Comparison of ENCODE assay signal across 20 cellular contexts in the genomic region with DNA sequence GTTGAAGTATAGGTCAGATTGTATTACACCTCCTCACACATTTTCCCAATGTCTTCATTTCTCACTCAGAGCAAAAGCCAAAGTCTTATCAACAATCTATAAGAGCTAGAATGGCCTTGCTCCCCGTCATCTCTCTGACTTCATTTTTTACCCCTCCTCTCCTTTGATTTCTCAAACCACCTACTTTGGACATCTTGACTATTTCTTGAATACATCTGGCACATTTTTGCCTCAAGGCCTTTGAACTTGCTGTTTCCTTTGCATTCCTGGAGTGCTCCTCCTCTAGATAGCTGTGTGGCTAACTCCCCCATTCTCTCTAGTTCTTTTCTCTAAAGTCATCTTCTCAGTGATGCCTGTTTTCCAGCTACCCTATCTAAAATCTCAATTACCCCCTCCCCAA. TPM values are rescaled to one million over a fixed set of nuclear protein-coding genes. Genes with fewer than 3 reads are reported as not detected.
DNase-seq lines count a peak whose midpoint lies in the region; ATAC-seq and TF ChIP-seq lines count a peak whose summit lies in the region.
"Had no signal": no experiment of that assay in that cellular context is flagged by ENCODE, and none has a peak within 500 bp of the region (broad histone marks: within the 10 kb centered on the region; RNA-seq: fewer than 3 reads in every experiment).

No MANE protein-coding gene starts in this region.

- H2AK5ac ChIP-seq in H9 (ENCODE audit: insufficient read length, low read length): no peak overlapping the region

- no peak overlapping the region for H2BK15ac ChIP-seq in H9 (ENCODE audit: low read depth, low read length)

- H3K27me3 ChIP-seq in adipocyte (replicated peaks; ENCODE audit: control insufficient read depth, insufficient read depth, low read length) (no peaks in the 10 kb centered on the region), H9 (ENCODE audit: insufficient read depth, low read length) (no peaks in the 10 kb centered on the region)
- H3K27me3 ChIP-seq: BLaER1 had no signal

- H3K9me3 Mint-ChIP-seq in stimulated activated naive CD8-positive, alpha-beta T cell treated with anti-CD3 and anti-CD28 coated beads, Interleukin-15, Interleukin-2, amounts not matched to agents 100 ng/mL and 50 ng/mL, for 24 hours: peaks cover 13% of the 10 kb centered on the region
- H3K9me3 Mint-ChIP-seq in stimulated activated naive CD8-positive, alpha-beta T cell treated with anti-CD3 and anti-CD28 coated beads, Interleukin-15, amount 100 ng/mL, for 72 hours: peaks cover 7 to 13% of the 10 kb centered on the region in 2 donors
- H3K9me3 Mint-ChIP-seq in H9: peaks cover 4 to 11% of the 10 kb centered on the region in 2 experiments; a peak in 4 of 5 replicates

- H3K36me3 ChIP-seq in adipocyte (ENCODE audit: control insufficient read depth, insufficient read depth, low read length, severe bottlenecking): no peaks in the 10 kb centered on the region
- H3K36me3 ChIP-seq: BLaER1, HAP-1 had no signal

- H3K4me1 ChIP-seq in adipocyte (ENCODE audit: control insufficient read depth, insufficient read depth, low read length) (no peaks in the 10 kb centered on the region), H9 (ENCODE audit: insufficient read depth, low read length) (no peaks in the 10 kb centered on the region; the same call in 1 of the 2 replicates)
- H3K4me1 ChIP-seq: BLaER1, HAP-1 had no signal

- no peak for TF ChIP-seq CTCF in H9 (conservative IDR thresholded peaks at IDR 0.05)

- H3K56ac ChIP-seq in H9 (ENCODE audit: insufficient read length, low read depth, low read length): no peak overlapping the region

- no peak overlapping the region for H4K5ac ChIP-seq in H9 (ENCODE audit: insufficient read length, low read depth, low read length)

- H3K27me3 Mint-ChIP-seq in stimulated activated naive CD8-positive, alpha-beta T cell treated with anti-CD3 and anti-CD28 coated beads, Interleukin-15, Interleukin-2, amounts not matched to agents 100 ng/mL and 50 ng/mL, for 24 hours: peaks cover 3% of the 10 kb centered on the region
- no peaks in the 10 kb centered on the region for H3K27me3 Mint-ChIP-seq in stimulated activated naive CD8-positive, alpha-beta T cell treated with anti-CD3 and anti-CD28 coated beads, Interleukin-15, amount 100 ng/mL, for 72 hours
- no peaks in the 10 kb centered on the region for H3K27me3 Mint-ChIP-seq in H9 (ENCODE audit: low read depth)

- no peak overlapping the region for H3K14ac ChIP-seq in H9 (ENCODE audit: insufficient read depth, low read length)

- H3K79me2 ChIP-seq in H9 (ENCODE audit: insufficient read depth, low read length): no peaks in the 10 kb centered on the region

- no peak for DNase-seq in stimulated activated naive CD8-positive, alpha-beta T cell treated with anti-CD3 and anti-CD28 coated beads, Interleukin-15, amount 100 ng/mL, for 72 hours
- DNase-seq in adipocyte (ENCODE audit: low read depth) (peak; percentile 30), iris pigment epithelial cell (ENCODE audit: low read depth) (peak; percentile 11), LoVo (ENCODE audit: low spot score) (no peak), H9 (no peak)
- DNase-seq: CD4-positive, alpha-beta memory T cell; DMS79; Kasumi-1; NCI-H1105; NCI-H1694; NCI-H510A treated with DMSO at 0.1 percent for 48 hours; NCI-H82; OCI-M1; SIG-M5 had no signal

- no peak overlapping the region for H2AFZ ChIP-seq in H9 (ENCODE audit: low read length)

- H2BK120ac ChIP-seq in H9 (ENCODE audit: low read depth, low read length, poor library complexity, severe bottlenecking): no peak overlapping the region

- no peak overlapping the region for H3K4me2 ChIP-seq in H9 (ENCODE audit: insufficient read depth, insufficient read length, low read length)
- H3K4me2 ChIP-seq: BLaER1 had no signal

- no CpG with 5 or more reads among the region's 1 CpG for WGBS in H9 (ENCODE audit: extremely low coverage, insufficient read length, low lambda C conversion rate)

- H3K4ac ChIP-seq in H9 (ENCODE audit: low read depth, low read length): no peak overlapping the region

- H3K23ac ChIP-seq in H9 (ENCODE audit: insufficient read length, low read depth, low read length): no peak overlapping the region

- H3K36me3 Mint-ChIP-seq in stimulated activated naive CD8-positive, alpha-beta T cell treated with anti-CD3 and anti-CD28 coated beads, Interleukin-15, Interleukin-2, amounts not matched to agents 100 ng/mL and 50 ng/mL, for 24 hours (ENCODE audit: low read depth): no peaks in the 10 kb centered on the region
- H3K36me3 Mint-ChIP-seq in H9 (ENCODE audit: insufficient read depth in 1 of 3, low read depth in 3 of 3): no peaks in the 10 kb centered on the region
- H3K36me3 Mint-ChIP-seq: CD4-positive, alpha-beta memory T cell had no signal

- H2BK5ac ChIP-seq in H9 (ENCODE audit: insufficient read length, low read length): no peak overlapping the region

- H3K9ac ChIP-seq in adipocyte (ENCODE audit: low read length): no peak overlapping the region
- H3K9ac ChIP-seq in H9 (ENCODE audit: extremely low read depth, insufficient read length, low read length): no peak overlapping the region
- H3K9ac ChIP-seq: BLaER1 had no signal

- no peak overlapping the region for H4K8ac ChIP-seq in H9 (replicated peaks; ENCODE audit: insufficient read length, low read depth, low read length)

- H4K20me1 ChIP-seq in H9 (ENCODE audit: control insufficient read depth, insufficient read depth, insufficient read length): no peaks in the 10 kb centered on the region
- H4K20me1 ChIP-seq: BLaER1 had no signal

- H2BK12ac ChIP-seq in H9 (ENCODE audit: insufficient read length, low read depth, low read length): no peak overlapping the region

- H2BK20ac ChIP-seq in H9 (ENCODE audit: low read depth, low read length, poor library complexity, severe bottlenecking): no peak overlapping the region

- H3K9me3 ChIP-seq in adipocyte (ENCODE audit: control insufficient read depth, low read length) (peaks cover 3% of the 10 kb centered on the region), H9 (ENCODE audit: control insufficient read depth, low read depth, low read length) (no peaks in the 10 kb centered on the region)
- H3K9me3 ChIP-seq: HAP-1 had no signal

- H3K27ac Mint-ChIP-seq in stimulated activated naive CD8-positive, alpha-beta T cell treated with anti-CD3 and anti-CD28 coated beads, Interleukin-15, Interleukin-2, amounts not matched to agents 100 ng/mL and 50 ng/mL, for 24 hours: peak overlapping the region; percentile 53
- no peak overlapping the region for H3K27ac Mint-ChIP-seq in stimulated activated naive CD8-positive, alpha-beta T cell treated with anti-CD3 and anti-CD28 coated beads, Interleukin-15, amount 100 ng/mL, for 72 hours
- H3K27ac Mint-ChIP-seq in H9: no peak overlapping the region
- H3K27ac Mint-ChIP-seq: CD4-positive, alpha-beta memory T cell had no signal

- no peak overlapping the region for H3K4me3 Mint-ChIP-seq in stimulated activated naive CD8-positive, alpha-beta T cell treated with anti-CD3 and anti-CD28 coated beads, Interleukin-15, Interleukin-2, amounts not matched to agents 100 ng/mL and 50 ng/mL, for 24 hours
- H3K4me3 Mint-ChIP-seq in stimulated activated naive CD8-positive, alpha-beta T cell treated with anti-CD3 and anti-CD28 coated beads, Interleukin-15, amount 100 ng/mL, for 72 hours: no peak overlapping the region
- H3K4me3 Mint-ChIP-seq in H9: no peak overlapping the region
- H3K4me3 Mint-ChIP-seq: CD4-positive, alpha-beta memory T cell had no signal

- H3K27ac ChIP-seq in H9 (ENCODE audit: insufficient read length, low read depth, low read length): no peak overlapping the region
- H3K27ac ChIP-seq: BLaER1, RWPE1 had no signal

- H3K4me1 Mint-ChIP-seq in stimulated activated naive CD8-positive, alpha-beta T cell treated with anti-CD3 and anti-CD28 coated beads, Interleukin-15, Interleukin-2, amounts not matched to agents 100 ng/mL and 50 ng/mL, for 24 hours (ENCODE audit: low read depth): peaks cover 56% of the 10 kb centered on the region
- H3K4me1 Mint-ChIP-seq in stimulated activated naive CD8-positive, alpha-beta T cell treated with anti-CD3 and anti-CD28 coated beads, Interleukin-15, amount 100 ng/mL, for 72 hours: peaks cover 48% of the 10 kb centered on the region
- peaks cover 11 to 13% of the 10 kb centered on the region in 2 experiments for H3K4me1 Mint-ChIP-seq in H9

- H3K23me2 ChIP-seq in H9 (ENCODE audit: insufficient read length, low read depth, low read length, poor library complexity, severe bottlenecking): no peaks in the 10 kb centered on the region

- no peak overlapping the region for H3K4me3 ChIP-seq in adipocyte (ENCODE audit: low read length)
- H3K4me3 ChIP-seq: BLaER1, HAP-1 had no signal

- H3T11ph ChIP-seq in H9 (ENCODE audit: low read length): no peak overlapping the region

- no peaks in the 10 kb centered on the region for H3K79me1 ChIP-seq in H9 (ENCODE audit: insufficient read depth, low read depth, low read length, poor library complexity, severe bottlenecking)

- no peak for ATAC-seq in stimulated activated naive CD8-positive, alpha-beta T cell treated with anti-CD3 and anti-CD28 coated beads, Interleukin-15, amount 100 ng/mL, for 72 hours
- no peak for ATAC-seq in HG02759 (IDR thresholded peaks at IDR 0.05; ENCODE audit: unreplicated experiment)

- H3K18ac ChIP-seq in H9 (ENCODE audit: insufficient read length, low read depth, low read length): no peak overlapping the region

- no peak overlapping the region for H4K91ac ChIP-seq in H9 (ENCODE audit: insufficient read length, low read depth, low read length)

RNA-seq across cellular contexts. Expression of gene XCL2, which starts 7.2 kb away (rescaled TPM):
- total RNA-seq in H9 (2021): not detected in 2 replicates
- total RNA-seq: CD4-positive, alpha-beta memory T cell; G401 had no signal

RNA-seq across cellular contexts. Expression of gene XCL1, which starts 25.4 kb away (rescaled TPM):
- 0.22 and 0.26 TPM in 2 replicates for total RNA-seq in H9 (2021)
- total RNA-seq: G401 had no signal

Comparison
In these comparisons a context has a peak if more than half of its experiments do, and no peak if none do; other contexts are left out.
1. DNase-seq: peak in adipocyte (single experiment) and iris pigment epithelial cell (single experiment); none in stimulated activated naive CD8-positive, alpha-beta T cell treated with anti-CD3 and anti-CD28 coated beads, Interleukin-15, amount 100 ng/mL, for 72 hours (0 of 2), LoVo (single experiment) and H9 (single experiment).